In the genomic region with DNA sequence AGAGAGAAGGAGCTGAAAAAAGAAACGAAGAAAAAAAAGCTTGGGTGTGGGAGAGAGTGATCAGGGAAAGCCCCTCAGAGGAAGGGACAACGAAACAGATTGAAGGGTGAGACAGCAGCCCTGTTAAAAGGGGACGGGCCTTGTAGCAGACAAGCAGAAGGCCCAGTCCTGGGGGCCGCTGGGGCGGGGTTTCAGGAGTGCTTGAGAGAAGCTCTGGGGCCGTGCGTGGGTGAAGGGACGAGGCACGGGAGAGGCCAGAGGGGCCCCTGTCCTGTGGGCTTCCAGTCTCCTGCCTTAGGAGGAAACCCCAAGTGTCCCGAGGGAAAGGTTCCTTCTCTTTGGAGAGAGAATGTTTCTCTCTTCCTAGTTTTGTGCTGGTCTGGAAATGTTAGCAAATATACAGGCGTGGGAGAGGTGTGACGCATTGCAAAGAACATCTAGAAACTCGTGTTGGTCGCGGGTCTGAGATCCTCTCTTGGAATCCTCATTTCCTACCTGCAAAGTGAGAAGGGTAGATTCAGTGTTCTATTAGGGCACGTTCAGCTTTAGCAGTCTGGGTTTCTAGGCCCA, we compare ENCODE assay signal across 2 cellular contexts.
TF ChIP-seq lines count a peak whose summit lies in the region.

No MANE protein-coding gene starts in this region.

TF ChIP-seq in SK-N-SH, 30 proteins besides CTCF, POLR2A, EP300 and RAD21:
- TF ChIP-seq, protein P1, sequence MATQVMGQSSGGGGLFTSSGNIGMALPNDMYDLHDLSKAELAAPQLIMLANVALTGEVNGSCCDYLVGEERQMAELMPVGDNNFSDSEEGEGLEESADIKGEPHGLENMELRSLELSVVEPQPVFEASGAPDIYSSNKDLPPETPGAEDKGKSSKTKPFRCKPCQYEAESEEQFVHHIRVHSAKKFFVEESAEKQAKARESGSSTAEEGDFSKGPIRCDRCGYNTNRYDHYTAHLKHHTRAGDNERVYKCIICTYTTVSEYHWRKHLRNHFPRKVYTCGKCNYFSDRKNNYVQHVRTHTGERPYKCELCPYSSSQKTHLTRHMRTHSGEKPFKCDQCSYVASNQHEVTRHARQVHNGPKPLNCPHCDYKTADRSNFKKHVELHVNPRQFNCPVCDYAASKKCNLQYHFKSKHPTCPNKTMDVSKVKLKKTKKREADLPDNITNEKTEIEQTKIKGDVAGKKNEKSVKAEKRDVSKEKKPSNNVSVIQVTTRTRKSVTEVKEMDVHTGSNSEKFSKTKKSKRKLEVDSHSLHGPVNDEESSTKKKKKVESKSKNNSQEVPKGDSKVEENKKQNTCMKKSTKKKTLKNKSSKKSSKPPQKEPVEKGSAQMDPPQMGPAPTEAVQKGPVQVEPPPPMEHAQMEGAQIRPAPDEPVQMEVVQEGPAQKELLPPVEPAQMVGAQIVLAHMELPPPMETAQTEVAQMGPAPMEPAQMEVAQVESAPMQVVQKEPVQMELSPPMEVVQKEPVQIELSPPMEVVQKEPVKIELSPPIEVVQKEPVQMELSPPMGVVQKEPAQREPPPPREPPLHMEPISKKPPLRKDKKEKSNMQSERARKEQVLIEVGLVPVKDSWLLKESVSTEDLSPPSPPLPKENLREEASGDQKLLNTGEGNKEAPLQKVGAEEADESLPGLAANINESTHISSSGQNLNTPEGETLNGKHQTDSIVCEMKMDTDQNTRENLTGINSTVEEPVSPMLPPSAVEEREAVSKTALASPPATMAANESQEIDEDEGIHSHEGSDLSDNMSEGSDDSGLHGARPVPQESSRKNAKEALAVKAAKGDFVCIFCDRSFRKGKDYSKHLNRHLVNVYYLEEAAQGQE (IDR thresholded peaks at IDR 0.05; ENCODE audit: low read depth, low read length): no peak
- TF ChIP-seq YY1 (IDR thresholded peaks at IDR 0.05; ENCODE audit: low read depth): no peak
- TF ChIP-seq RXRA (IDR thresholded peaks at IDR 0.05; ENCODE audit: borderline replicate concordance, low read depth): no peak
- TF ChIP-seq ELF1 (IDR thresholded peaks at IDR 0.05): no peak
- TF ChIP-seq, protein P2, sequence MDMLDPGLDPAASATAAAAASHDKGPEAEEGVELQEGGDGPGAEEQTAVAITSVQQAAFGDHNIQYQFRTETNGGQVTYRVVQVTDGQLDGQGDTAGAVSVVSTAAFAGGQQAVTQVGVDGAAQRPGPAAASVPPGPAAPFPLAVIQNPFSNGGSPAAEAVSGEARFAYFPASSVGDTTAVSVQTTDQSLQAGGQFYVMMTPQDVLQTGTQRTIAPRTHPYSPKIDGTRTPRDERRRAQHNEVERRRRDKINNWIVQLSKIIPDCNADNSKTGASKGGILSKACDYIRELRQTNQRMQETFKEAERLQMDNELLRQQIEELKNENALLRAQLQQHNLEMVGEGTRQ (IDR thresholded peaks at IDR 0.05; ENCODE audit: borderline replicate concordance, low read depth, low read length): no peak
- TF ChIP-seq FOSL2 (IDR thresholded peaks at IDR 0.05; ENCODE audit: borderline replicate concordance, low read depth): no peak
- no peak for TF ChIP-seq TCF12 (IDR thresholded peaks at IDR 0.05)
- no peak for TF ChIP-seq RFX5 (IDR thresholded peaks at IDR 0.05; ENCODE audit: low read length)
- no peak for TF ChIP-seq GABPA (IDR thresholded peaks at IDR 0.05; ENCODE audit: low read depth)
- TF ChIP-seq, protein P3, sequence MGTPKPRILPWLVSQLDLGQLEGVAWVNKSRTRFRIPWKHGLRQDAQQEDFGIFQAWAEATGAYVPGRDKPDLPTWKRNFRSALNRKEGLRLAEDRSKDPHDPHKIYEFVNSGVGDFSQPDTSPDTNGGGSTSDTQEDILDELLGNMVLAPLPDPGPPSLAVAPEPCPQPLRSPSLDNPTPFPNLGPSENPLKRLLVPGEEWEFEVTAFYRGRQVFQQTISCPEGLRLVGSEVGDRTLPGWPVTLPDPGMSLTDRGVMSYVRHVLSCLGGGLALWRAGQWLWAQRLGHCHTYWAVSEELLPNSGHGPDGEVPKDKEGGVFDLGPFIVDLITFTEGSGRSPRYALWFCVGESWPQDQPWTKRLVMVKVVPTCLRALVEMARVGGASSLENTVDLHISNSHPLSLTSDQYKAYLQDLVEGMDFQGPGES (IDR thresholded peaks at IDR 0.05; ENCODE audit: low read depth, low read length): no peak
- no peak for TF ChIP-seq MEF2A (IDR thresholded peaks at IDR 0.05; ENCODE audit: borderline replicate concordance, low read depth)
- TF ChIP-seq, protein P4, sequence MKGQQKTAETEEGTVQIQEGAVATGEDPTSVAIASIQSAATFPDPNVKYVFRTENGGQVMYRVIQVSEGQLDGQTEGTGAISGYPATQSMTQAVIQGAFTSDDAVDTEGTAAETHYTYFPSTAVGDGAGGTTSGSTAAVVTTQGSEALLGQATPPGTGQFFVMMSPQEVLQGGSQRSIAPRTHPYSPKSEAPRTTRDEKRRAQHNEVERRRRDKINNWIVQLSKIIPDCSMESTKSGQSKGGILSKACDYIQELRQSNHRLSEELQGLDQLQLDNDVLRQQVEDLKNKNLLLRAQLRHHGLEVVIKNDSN (IDR thresholded peaks at IDR 0.05; ENCODE audit: borderline replicate concordance, low read depth): no peak
- TF ChIP-seq SMC3 (IDR thresholded peaks at IDR 0.05; ENCODE audit: low read depth, low read length): no peak
- no peak for TF ChIP-seq RCOR1 (IDR thresholded peaks at IDR 0.05; ENCODE audit: low read length)
- no peak for TF ChIP-seq CHD2 (IDR thresholded peaks at IDR 0.05; ENCODE audit: low read length, partially characterized antibody)

TF ChIP-seq in SK-N-SH treated with all-trans-retinoic acid at 6 μM for 48 hours, 23 proteins besides CTCF, POLR2A, EP300 and RAD21 (continued from another document):
- TF ChIP-seq, protein P5, sequence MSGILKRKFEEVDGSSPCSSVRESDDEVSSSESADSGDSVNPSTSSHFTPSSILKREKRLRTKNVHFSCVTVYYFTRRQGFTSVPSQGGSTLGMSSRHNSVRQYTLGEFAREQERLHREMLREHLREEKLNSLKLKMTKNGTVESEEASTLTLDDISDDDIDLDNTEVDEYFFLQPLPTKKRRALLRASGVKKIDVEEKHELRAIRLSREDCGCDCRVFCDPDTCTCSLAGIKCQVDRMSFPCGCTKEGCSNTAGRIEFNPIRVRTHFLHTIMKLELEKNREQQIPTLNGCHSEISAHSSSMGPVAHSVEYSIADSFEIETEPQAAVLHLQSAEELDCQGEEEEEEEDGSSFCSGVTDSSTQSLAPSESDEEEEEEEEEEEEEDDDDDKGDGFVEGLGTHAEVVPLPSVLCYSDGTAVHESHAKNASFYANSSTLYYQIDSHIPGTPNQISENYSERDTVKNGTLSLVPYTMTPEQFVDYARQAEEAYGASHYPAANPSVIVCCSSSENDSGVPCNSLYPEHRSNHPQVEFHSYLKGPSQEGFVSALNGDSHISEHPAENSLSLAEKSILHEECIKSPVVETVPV (CRISPR knock-in tag; IDR thresholded peaks at IDR 0.05): no peak
- TF ChIP-seq ISL1 (CRISPR knock-in tag; IDR thresholded peaks at IDR 0.05): no peak
- TF ChIP-seq CSDC2 (CRISPR knock-in tag; IDR thresholded peaks at IDR 0.05): no peak
